In genomic region chr11:57567512-57568329, GRCh38 we compare ENCODE assay signal across 8 cellular contexts. TPM values are rescaled to one million over a fixed set of nuclear protein-coding genes. Genes with fewer than 3 reads are reported as not detected.
A peak's percentile ranks its signal among the peaks of the same experiment; 100 is the strongest.
DNase-seq lines count a peak whose midpoint lies in the region; ATAC-seq and TF ChIP-seq lines count a peak whose summit lies in the region.

Gene UBE2L6, minus strand, starts transcription at chr11:57567672. Its CDS starts 61 bp downstream, at chr11:57567611.

- peak within 1 kb of the TSS; percentile 96 for H3K14ac ChIP-seq in IMR-90 (replicated peaks; ENCODE audit: low read depth, low read length)

- H3K4me2 ChIP-seq in IMR-90 (ENCODE audit: low read depth, low read length): peak within 1 kb of the TSS; percentile 98

- no peaks in the 10 kb centered on the region for H3K36me3 ChIP-seq in IMR-90 (ENCODE audit: control insufficient read depth, insufficient read depth, low read length)
- no peaks in the 10 kb centered on the region for H3K36me3 ChIP-seq in aorta (ENCODE audit: control insufficient read depth in 1 of 2, insufficient read depth in 2 of 2, low read length in 1 of 2)

- peaks cover 23% of the 10 kb centered on the region for H3K4me1 Mint-ChIP-seq in T-helper 1 cell treated with Interleukin-12 subunit alpha and Interleukin-12 subunit beta and Interleukin-4 antibody, amounts not matched to agents 30 μg/mL and 1 μg/mL, for 36 hours (ENCODE audit: low read depth)

- H2AK9ac ChIP-seq in IMR-90 (replicated peaks; ENCODE audit: low read depth, low read length, poor library complexity): peak within 1 kb of the TSS; percentile 89

- H3K4me1 ChIP-seq in IMR-90 (ENCODE audit: control insufficient read depth, insufficient read depth, low read length) (peaks cover 11% of the 10 kb centered on the region), right cardiac atrium (ENCODE audit: control insufficient read depth, insufficient read depth, low read length) (peaks cover 6% of the 10 kb centered on the region), aorta (ENCODE audit: control insufficient read depth in 1 of 2, insufficient read depth in 2 of 2, low read length in 2 of 2) (no peaks in the 10 kb centered on the region)

- H3K18ac ChIP-seq in IMR-90 (ENCODE audit: low read depth, low read length): peak within 1 kb of the TSS; percentile 55

- no peak for TF ChIP-seq POLR2A in IMR-90 (IDR thresholded peaks at IDR 0.05; ENCODE audit: low read depth, low read length)

- no peaks in the 10 kb centered on the region for H3K27me3 ChIP-seq in IMR-90 (ENCODE audit: control insufficient read depth, insufficient read depth, low read length)
- no peaks in the 10 kb centered on the region for H3K27me3 ChIP-seq in right cardiac atrium (ENCODE audit: control insufficient read depth, insufficient read depth)
- no peaks in the 10 kb centered on the region for H3K27me3 ChIP-seq in aorta (ENCODE audit: control insufficient read depth in 1 of 2, insufficient read depth in 2 of 2, low read length in 1 of 2)

- dilution Hi-C loops in IMR-90 (cut with HindIII; ENCODE audit: low sequenced_read_pairs, unreplicated experiment): no loop called here

- H3K4me3 ChIP-seq in IMR-90 (ENCODE audit: insufficient read depth, low read depth, low read length): peak within 1 kb of the TSS; percentile 80
- H3K4me3 ChIP-seq in right cardiac atrium (ENCODE audit: low read length): peak within 1 kb of the TSS; percentile 88
- peak within 1 kb of the TSS; percentile 79 to 85 for H3K4me3 ChIP-seq in aorta (ENCODE audit: low read length in 2 of 2)

- 0 out of 2 replicates have a peak, but pooled peaks cover under 1% of the 10 kb centered on the region for H4K20me1 ChIP-seq in IMR-90 (ENCODE audit: insufficient read depth, low read length)

- H3K9ac ChIP-seq in IMR-90 (ENCODE audit: low read depth, low read length): peak within 1 kb of the TSS; percentile 85

- H4K8ac ChIP-seq in IMR-90 (ENCODE audit: low read depth in 2 of 2, low read length in 2 of 2): peak within 1 kb of the TSS; percentile 27 to 74; a peak in 3 of 4 replicates

- in situ Hi-C loops in IMR-90 (cut with MboI; ENCODE audit: low sequenced_read_pairs): loop anchor here (5.0 kb wide), 1 partner anchor 75 kb away; no protein-coding TSS in a partner anchor

- peak within 1 kb of the TSS; percentile 56 for H2BK20ac ChIP-seq in IMR-90 (ENCODE audit: low read depth, low read length)

- 0% methylated on average over 19 of the region's 92 CpGs; no CpG with 5 or more reads in 1 of the 2 experiments for WGBS in IMR-90 (ENCODE audit: extremely low coverage in 2 of 2, insufficient read length in 1 of 2), 2 experiments
- under 1% methylated on average over 92 of the region's 92 CpGs for WGBS in right cardiac atrium
- WGBS in aorta, 2 donors: 1% methylated on average over 56 to 92 of the region's 92 CpGs

- H3K79me1 ChIP-seq in IMR-90 (ENCODE audit: low read depth in 1 of 2, low read length in 2 of 2): peaks cover 6 to 25% of the 10 kb centered on the region in 2 experiments; a peak in 3 of 4 replicates

- H3K27ac Mint-ChIP-seq in T-helper 1 cell treated with Interleukin-12 subunit alpha and Interleukin-12 subunit beta and Interleukin-4 antibody, amounts not matched to agents 30 μg/mL and 1 μg/mL, for 36 hours: peak within 1 kb of the TSS; percentile 97

- no peaks in the 10 kb centered on the region for H3K27me3 Mint-ChIP-seq in T-helper 1 cell treated with Interleukin-12 subunit alpha and Interleukin-12 subunit beta and Interleukin-4 antibody, amounts not matched to agents 30 μg/mL and 1 μg/mL, for 36 hours (ENCODE audit: low read depth)

- TF ChIP-seq CTCF in IMR-90 (conservative IDR thresholded peaks at IDR 0.05; ENCODE audit: low read depth, low read length): peak; percentile 39

- H3K23ac ChIP-seq in IMR-90 (ENCODE audit: low read depth, low read length): peak within 1 kb of the TSS; percentile 80

- peak within 1 kb of the TSS; percentile 75 for H4K5ac ChIP-seq in IMR-90 (ENCODE audit: low read depth, low read length)

- H3K9me3 Mint-ChIP-seq in T-helper 1 cell treated with Interleukin-12 subunit alpha and Interleukin-12 subunit beta and Interleukin-4 antibody, amounts not matched to agents 30 μg/mL and 1 μg/mL, for 36 hours: no peaks in the 10 kb centered on the region

- H2AFZ ChIP-seq in IMR-90 (replicated peaks; ENCODE audit: low read length, poor library complexity): peak within 1 kb of the TSS; percentile 98

- TF ChIP-seq RAD21 in IMR-90 (IDR thresholded peaks at IDR 0.05; ENCODE audit: low read length): no peak

- peak within 1 kb of the TSS; percentile 49 for H2BK120ac ChIP-seq in IMR-90 (ENCODE audit: low read depth, low read length)

- peak within 1 kb of the TSS; percentile 61 for H2BK5ac ChIP-seq in IMR-90 (ENCODE audit: low read depth, low read length, poor library complexity, severe bottlenecking)

- peak within 1 kb of the TSS; percentile 99 for H3K4me3 Mint-ChIP-seq in T-helper 1 cell treated with Interleukin-12 subunit alpha and Interleukin-12 subunit beta and Interleukin-4 antibody, amounts not matched to agents 30 μg/mL and 1 μg/mL, for 36 hours

- peaks cover 4% of the 10 kb centered on the region; the same call in 1 of the 2 replicates for H3K9me1 ChIP-seq in IMR-90 (ENCODE audit: insufficient read depth, low read length)

- H3K56ac ChIP-seq in IMR-90 (ENCODE audit: extremely low read depth, insufficient read depth, low read length): peak within 1 kb of the TSS; percentile 40

- peak within 1 kb of the TSS; percentile 54 for H4K91ac ChIP-seq in IMR-90 (ENCODE audit: insufficient read depth, low read depth, low read length)

- peak within 1 kb of the TSS; percentile 12; the same call in 1 of the 3 replicates for H2BK15ac ChIP-seq in IMR-90 (ENCODE audit: low read depth, low read length)

- H3K9me3 ChIP-seq in IMR-90 (ENCODE audit: control insufficient read depth, insufficient read depth, low read length) (no peaks in the 10 kb centered on the region), right cardiac atrium (ENCODE audit: control insufficient read depth, low read length) (no peaks in the 10 kb centered on the region), aorta (ENCODE audit: control insufficient read depth, low read length) (no peaks in the 10 kb centered on the region)

- POLR2A ChIA-PET in IMR-90 (lab: Charles Lee; ENCODE audit: unreplicated experiment): interaction anchor here (1.0 to 1.6 kb wide), 2 partner anchors 72 to 73 kb away, joined by 3 to 4 read pairs; no protein-coding TSS in a partner anchor

- peak within 1 kb of the TSS; percentile 96 for H2AK5ac ChIP-seq in IMR-90 (ENCODE audit: low read depth, low read length)

- ATAC-seq in GM21526 (IDR thresholded peaks at IDR 0.05; ENCODE audit: low FRiP score, unreplicated experiment) (peak; percentile 50), IMR-90 (ENCODE audit: low read depth) (peak; percentile 81), right cardiac atrium (peak; percentile 86 to 87), aorta (ENCODE audit: low FRiP score) (peak; percentile 86)

- peaks cover 24% of the 10 kb centered on the region for H3K36me3 Mint-ChIP-seq in T-helper 1 cell treated with Interleukin-12 subunit alpha and Interleukin-12 subunit beta and Interleukin-4 antibody, amounts not matched to agents 30 μg/mL and 1 μg/mL, for 36 hours (ENCODE audit: low read depth)

- intact Hi-C loops in IMR-90 (cut with micrococcal nuclease) (loop anchor here (1.0 to 5.0 kb wide), 4 partner anchors 74 to 945 kb away; no protein-coding TSS in a partner anchor), right cardiac atrium (cut with DNase I) (loop anchor here in 3 of 4 donors (2.0 to 5.0 kb wide), 3 partner anchors 77 to 110 kb away; partner anchors contain the start of gene YPEL4 (in 2 of the 3)), aorta (cut with DNase I) (loop anchor here (2.0 kb wide), 3 partner anchors 31 to 77 kb away; no protein-coding TSS in a partner anchor)

- DNase-seq in ELR (ENCODE audit: low read depth): peak; percentile 54
- no peak for DNase-seq in IMR-90
- DNase-seq in right cardiac atrium: peak; percentile 85 to 96 (median 93)
- DNase-seq in putamen (ENCODE audit: low spot score): peak; percentile 49
- DNase-seq in aorta: peak; percentile 89 to 97

- H3K27ac ChIP-seq in IMR-90 (ENCODE audit: insufficient read depth, low read length) (peak within 1 kb of the TSS; percentile 83), angular gyrus (ENCODE audit: low read depth, low read length) (peak within 1 kb of the TSS; percentile 85), right cardiac atrium (ENCODE audit: low read length) (peak within 1 kb of the TSS; percentile 66), aorta (ENCODE audit: low read depth in 1 of 2, low read length in 2 of 2) (peak within 1 kb of the TSS in 1 of 2 donors; percentile 74)

- H3K4ac ChIP-seq in IMR-90 (ENCODE audit: low read depth, low read length): peak within 1 kb of the TSS; percentile 80

- BruUV-seq in IMR-90 (replicated peaks; lab: Mats Ljungman, UMichigan): no TSS peak

- CTCF ChIA-PET in IMR-90 (lab: Yijun Ruan, JAX): interaction anchor here (0.6 to 2.2 kb wide), 9 partner anchors 9 to 164 kb away, joined by 3 to 34 read pairs (median 5); no protein-coding TSS in a partner anchor

TF ChIP-seq in IMR-90, 13 proteins besides CTCF, POLR2A, EP300 and RAD21:
- TF ChIP-seq MAZ (IDR thresholded peaks at IDR 0.05; ENCODE audit: borderline replicate concordance, low read depth, low read length): peak; percentile 24; the same call in 1 of the 2 replicates
- no peak; the same call in 1 of the 2 replicates for TF ChIP-seq SMC3 (IDR thresholded peaks at IDR 0.05; ENCODE audit: low read depth, low read length)
- no peak for TF ChIP-seq BHLHE40 (IDR thresholded peaks at IDR 0.05; ENCODE audit: low read depth, low read length)
- TF ChIP-seq MXI1 (IDR thresholded peaks at IDR 0.05; ENCODE audit: borderline replicate concordance, low read depth, low read length): no peak
- TF ChIP-seq, protein P1, sequence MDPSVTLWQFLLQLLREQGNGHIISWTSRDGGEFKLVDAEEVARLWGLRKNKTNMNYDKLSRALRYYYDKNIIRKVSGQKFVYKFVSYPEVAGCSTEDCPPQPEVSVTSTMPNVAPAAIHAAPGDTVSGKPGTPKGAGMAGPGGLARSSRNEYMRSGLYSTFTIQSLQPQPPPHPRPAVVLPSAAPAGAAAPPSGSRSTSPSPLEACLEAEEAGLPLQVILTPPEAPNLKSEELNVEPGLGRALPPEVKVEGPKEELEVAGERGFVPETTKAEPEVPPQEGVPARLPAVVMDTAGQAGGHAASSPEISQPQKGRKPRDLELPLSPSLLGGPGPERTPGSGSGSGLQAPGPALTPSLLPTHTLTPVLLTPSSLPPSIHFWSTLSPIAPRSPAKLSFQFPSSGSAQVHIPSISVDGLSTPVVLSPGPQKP (IDR thresholded peaks at IDR 0.05; ENCODE audit: borderline replicate concordance, low read depth, low read length): no peak
- no peak for TF ChIP-seq CEBPB (IDR thresholded peaks at IDR 0.05; ENCODE audit: low read depth, low read length)
- no peak for TF ChIP-seq FOS (IDR thresholded peaks at IDR 0.05; ENCODE audit: low read depth, low read length)
- no peak for TF ChIP-seq CHD1 (IDR thresholded peaks at IDR 0.05; ENCODE audit: low read depth, low read length)

RNA-seq across cellular contexts. Expression of gene UBE2L6, which starts in this region (rescaled TPM):
- total RNA-seq in IMR-90 (2012; rRNA removed) (34.4 and 37.5 TPM in 2 replicates), right cardiac atrium (10 to 100 TPM; 22.6 to 28.8 (median 24.6) TPM), aorta (10 to 100 TPM; 42.0 to 68.9 TPM)
- polyA plus RNA-seq in IMR-90 (2012; rRNA removed) (46.7 and 51.7 TPM in 2 replicates), right cardiac atrium (19.8 TPM), aorta (10 to 100 TPM; 44.8 to 45.2 TPM)
- 19.3 and 42.1 TPM in 2 replicates for polyA plus RNA-seq in IMR-90 (2012; cell fraction: cytosol; rRNA removed)
- polyA plus RNA-seq in IMR-90 (2012; cell fraction: nucleus; rRNA removed; ENCODE audit: low replicate concordance): 11.5 and 13.0 TPM in 2 replicates
